Comparison of ENCODE assay signal across 6 cellular contexts in genomic region chr4:134343661-134344060, GRCh38.
"Had no signal": no experiment of that assay in that cellular context is flagged by ENCODE, and none has a peak within 500 bp of the region (broad histone marks: within the 10 kb centered on the region; RNA-seq: fewer than 3 reads in every experiment).

No MANE protein-coding gene starts in this region.

- H3K4me3 ChIP-seq: GM23338 had no signal

- ATAC-seq: GM23338, HepG2 had no signal

- DNase-seq: H9, HCEC 1CT, KBM-7 had no signal

- H2AFZ ChIP-seq: GM23338 had no signal

- H3K4me2 ChIP-seq: GM23338 had no signal

- H3K27ac ChIP-seq: HL-60 had no signal
